Comparison of ENCODE assay signal across 8 cellular contexts in the genomic region with DNA sequence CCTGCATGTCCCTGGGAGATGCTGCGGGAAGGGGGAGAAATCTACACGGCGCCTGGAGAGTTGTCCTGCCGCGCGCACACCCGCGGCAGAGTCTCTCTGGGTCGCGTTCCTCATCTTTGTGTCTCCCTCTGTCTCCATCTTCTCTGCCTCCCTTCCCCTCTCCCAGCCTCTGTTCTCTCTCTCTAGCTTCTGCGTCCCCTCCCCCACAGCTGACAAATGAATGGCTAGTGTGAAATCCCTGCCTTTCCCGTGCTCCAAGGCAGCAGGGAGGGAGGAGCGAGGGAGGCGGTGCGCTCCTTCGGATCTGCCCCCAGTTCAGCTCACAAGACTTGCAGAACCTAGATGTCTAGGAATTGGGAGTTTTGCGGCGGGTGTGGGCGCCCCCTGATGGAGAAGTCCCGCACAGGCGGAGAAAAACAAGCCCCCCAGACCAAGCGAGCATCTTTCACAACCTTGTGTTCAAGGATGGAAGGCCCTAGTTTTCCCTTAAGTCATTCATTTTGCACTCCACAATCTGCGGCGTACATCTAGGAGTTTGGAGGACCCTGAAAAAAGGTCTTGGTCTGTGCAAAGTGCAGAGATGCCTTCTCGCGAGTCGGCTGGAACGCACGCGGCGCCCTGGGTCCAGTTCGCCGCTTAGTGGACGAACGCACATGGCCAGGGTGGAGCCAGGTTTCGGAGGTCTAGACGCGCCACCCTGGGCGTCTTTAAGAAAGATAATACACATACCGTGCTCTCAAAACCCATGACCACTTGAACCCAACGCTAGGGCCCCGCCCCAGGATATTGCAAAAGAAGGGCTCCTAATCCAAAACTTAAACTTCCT. TPM values are rescaled to one million over a fixed set of nuclear protein-coding genes. Genes with fewer than 3 reads are reported as not detected.
A peak's percentile ranks its signal among the peaks of the same experiment; 100 is the strongest.
DNase-seq lines count a peak whose midpoint lies in the region; ATAC-seq, FAIRE-seq and TF ChIP-seq lines count a peak whose summit lies in the region.

No MANE protein-coding gene starts in this region.

- H3K27me3 ChIP-seq in keratinocyte (ENCODE audit: control insufficient read depth, extremely low read depth, insufficient read depth, low read length) (peaks cover 41% of the 10 kb centered on the region), small intestine (ENCODE audit: control insufficient read depth in 2 of 2, insufficient read depth in 2 of 2, low read length in 2 of 2) (peaks cover 0 to 16% of the 10 kb centered on the region in 2 donors)

- peaks cover 34% of the 10 kb centered on the region for H3K4me1 Mint-ChIP-seq in chondrocyte (ENCODE audit: low read depth)

- peak overlapping the region; percentile 75 for H3K9ac ChIP-seq in keratinocyte (ENCODE audit: control insufficient read depth, extremely low read depth, insufficient read depth, low read length)

- H3K27me3 Mint-ChIP-seq in chondrocyte (ENCODE audit: low read depth) = peaks cover under 1% of the 10 kb centered on the region

- FAIRE-seq in keratinocyte (lab: Jason Lieb, UNC) (peak; percentile 76), small intestine (lab: Jason Lieb, UNC) (no peak)

- 1 to 2% (median 1%) methylated on average over 42 of the region's 42 CpGs for WGBS in small intestine, 3 donors

- no peaks in the 10 kb centered on the region for H4K20me1 ChIP-seq in keratinocyte (ENCODE audit: control insufficient read depth, extremely low read depth, insufficient read depth, low read length)

- peak overlapping the region; percentile 37 to 83 (median 72) for H3K4me3 ChIP-seq in keratinocyte (ENCODE audit: control insufficient read depth in 2 of 3, extremely low read depth in 1 of 3, insufficient read depth in 2 of 3, low read depth in 1 of 3, low read length in 3 of 3)
- peak overlapping the region in 1 of 2 donors; percentile 27 for H3K4me3 ChIP-seq in small intestine (ENCODE audit: low read depth in 1 of 2, low read length in 2 of 2)

- H3K9me3 Mint-ChIP-seq in chondrocyte (ENCODE audit: low read depth) = no peaks in the 10 kb centered on the region

- dilution Hi-C loops in keratinocyte (cut with MboI; ENCODE audit: extremely low pct_ligation_motif_present, low sequenced_read_pairs) = no loop called here

- peak overlapping the region; percentile 95 for H3K4me2 ChIP-seq in keratinocyte (ENCODE audit: control insufficient read depth, extremely low read depth, insufficient read depth, low read depth, low read length)

- H3K9me1 ChIP-seq in keratinocyte (ENCODE audit: control insufficient read depth, extremely low read depth, insufficient read depth, low read length) = no peaks in the 10 kb centered on the region

- DNase-seq in activated gamma-delta T cell treated with Interleukin-2 at 50 U/mL for 16 hours = peak; percentile 28
- no peak for DNase-seq in activated gamma-delta T cell (lab: John Stamatoyannopoulos, UW)
- DNase-seq in NCI-H1105 treated with DMSO at 0.1 percent for 48 hours (lab: John Stamatoyannopoulos, UW) = peak; percentile 62
- DNase-seq in T1000 (lab: John Stamatoyannopoulos, UW) = peak; percentile 88
- peak; percentile 97 for DNase-seq in chondrocyte (ENCODE audit: low spot score)
- no peak for DNase-seq in keratinocyte (ENCODE audit: low read depth, low spot score)
- DNase-seq in small intestine = peak; percentile 14

- H3K9me3 ChIP-seq in keratinocyte (ENCODE audit: control insufficient read depth, low read depth, low read length) = no peaks in the 10 kb centered on the region
- H3K9me3 ChIP-seq in small intestine (ENCODE audit: control insufficient read depth, low read depth) = no peaks in the 10 kb centered on the region

- no peaks in the 10 kb centered on the region for H3K79me2 ChIP-seq in keratinocyte (ENCODE audit: control insufficient read depth, insufficient read depth, low read length)

- peak overlapping the region; percentile 97 for H2AFZ ChIP-seq in keratinocyte (ENCODE audit: control insufficient read depth, low read length)

- no peaks in the 10 kb centered on the region for H3K36me3 ChIP-seq in keratinocyte (ENCODE audit: control insufficient read depth in 2 of 2, extremely low read depth in 1 of 2, insufficient read depth in 2 of 2, low read length in 2 of 2)
- H3K36me3 ChIP-seq in small intestine (ENCODE audit: control insufficient read depth in 2 of 2, insufficient read depth in 2 of 2, low read length in 2 of 2) = no peaks in the 10 kb centered on the region

- ATAC-seq in HG02798 (IDR thresholded peaks at IDR 0.05; ENCODE audit: poor library complexity, unreplicated experiment) = peak; percentile 71

- peak overlapping the region; percentile 96 for H3K27ac Mint-ChIP-seq in chondrocyte (ENCODE audit: unreplicated experiment)

- H3K36me3 Mint-ChIP-seq in chondrocyte (ENCODE audit: low read depth) = no peaks in the 10 kb centered on the region

- H3K27ac ChIP-seq in keratinocyte (ENCODE audit: control insufficient read depth, insufficient read depth, low read length) (peak overlapping the region; percentile 71), small intestine (ENCODE audit: low read depth in 1 of 2, low read length in 1 of 2) (peak overlapping the region in 1 of 2 donors; percentile 71)

- H3K4me1 ChIP-seq in keratinocyte (ENCODE audit: control insufficient read depth, extremely low read depth, insufficient read depth, low read length) (peaks cover 41% of the 10 kb centered on the region), small intestine (ENCODE audit: control insufficient read depth in 2 of 2, insufficient read depth in 1 of 2, low read depth in 1 of 2, low read length in 1 of 2) (peaks cover 0 to 3% of the 10 kb centered on the region in 2 donors)

- peak overlapping the region; percentile 93 for H3K4me3 Mint-ChIP-seq in chondrocyte (ENCODE audit: unreplicated experiment)

- TF ChIP-seq CTCF in chondrocyte (IDR thresholded peaks at IDR 0.05) (peak; percentile 96), keratinocyte (optimal IDR thresholded peaks at IDR 0.05 in 1 of 3, IDR thresholded peaks at IDR 0.05 in 1 of 3, conservative IDR thresholded peaks at IDR 0.05 in 1 of 3; ENCODE audit: extremely low read depth in 1 of 3, insufficient read depth in 2 of 3, low read length in 3 of 3) (peak; percentile 71 to 88 (median 75))

RNA-seq across cellular contexts. Expression of a gene that starts 2.0 kb away (rescaled TPM):
- total RNA-seq in chondrocyte = 250 to 737 TPM (median 710 TPM) in 3 replicates
- polyA plus RNA-seq in keratinocyte (1.9 to 2.2 TPM (median 2.2 TPM) in 3 replicates), small intestine (1 to 10 TPM in 1 of 3 donors, under 1 TPM in 2; 0.67 to 3.3 (median 0.81) TPM)
- polyA plus RNA-seq in keratinocyte (2011; ENCODE audit: low read depth) = 3.5 TPM
- polyA plus RNA-seq in keratinocyte (2011; cell fraction: cytosol; rRNA removed) = 0.96 and 1.1 TPM in 2 replicates
- polyA plus RNA-seq in keratinocyte (2011; cell fraction: nucleus; rRNA removed) = 8.8 and 10.0 TPM in 2 replicates
- polyA plus RNA-seq in keratinocyte (2012; ENCODE audit: low replicate concordance) = 0.52 and 1.7 TPM in 2 replicates
- 5.9 to 7.2 TPM (median 6.2 TPM) in 3 replicates for polyA minus RNA-seq in keratinocyte
- 4.0 TPM for polyA minus RNA-seq in keratinocyte (2011; cell fraction: cytosol; rRNA and poly(A)+ RNA removed)
- polyA minus RNA-seq in keratinocyte (2011; cell fraction: nucleus; rRNA and poly(A)+ RNA removed) = 13.6 and 26.4 TPM in 2 replicates

Comparison
In these comparisons a context has a peak if more than half of its experiments do, and no peak if none do; other contexts are left out.
1. DNase-seq: peak in activated gamma-delta T cell treated with Interleukin-2 at 50 U/mL for 16 hours (single experiment), NCI-H1105 treated with DMSO at 0.1 percent for 48 hours (single experiment), T1000 (single experiment), chondrocyte (single experiment) and small intestine (single experiment); none in activated gamma-delta T cell (single experiment) and keratinocyte (single experiment).